Comparison of ENCODE assay signal across 9 cellular contexts in the genomic region with DNA sequence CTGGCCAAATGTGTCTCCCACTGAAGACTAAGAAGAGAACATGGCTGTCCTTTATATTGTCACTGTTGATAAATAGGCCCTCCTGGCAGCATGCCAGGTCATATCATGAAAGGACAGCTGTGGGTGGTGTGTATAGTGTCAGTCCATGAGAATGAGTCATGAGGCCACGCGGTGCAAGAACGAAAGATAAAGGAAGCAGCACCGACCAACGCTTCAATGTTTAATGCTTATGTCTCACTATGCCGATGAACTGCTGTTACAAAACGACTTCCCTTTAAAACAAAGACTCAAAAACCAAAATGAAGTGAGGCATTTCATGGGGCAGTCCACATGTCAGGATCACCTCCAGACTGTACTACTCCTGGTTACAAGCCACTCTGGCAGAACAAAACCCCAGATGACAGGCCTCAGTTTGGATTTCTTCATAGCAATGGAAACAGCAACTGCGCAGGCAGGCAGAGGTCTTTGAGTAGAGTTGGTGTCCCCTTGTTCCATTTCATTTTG. TPM values are rescaled to one million over a fixed set of nuclear protein-coding genes. Genes with fewer than 3 reads are reported as not detected.
A peak's percentile ranks its signal among the peaks of the same experiment; 100 is the strongest.
DNase-seq lines count a peak whose midpoint lies in the region; ATAC-seq and TF ChIP-seq lines count a peak whose summit lies in the region.
"Had no signal": no experiment of that assay in that cellular context is flagged by ENCODE, and none has a peak within 500 bp of the region (broad histone marks: within the 10 kb centered on the region; RNA-seq: fewer than 3 reads in every experiment).

No MANE protein-coding gene starts in this region.

- H3K4me1 ChIP-seq in liver (ENCODE audit: control insufficient read depth in 4 of 4, insufficient read depth in 4 of 4, low read length in 3 of 4), result peaks cover 0 to 7% (median 6%) of the 10 kb centered on the region in 4 donors

- H3K36me3 ChIP-seq in liver (ENCODE audit: control insufficient read depth in 4 of 4, insufficient read depth in 3 of 4, low read depth in 1 of 4, low read length in 3 of 4), result no peaks in the 10 kb centered on the region
- H3K36me3 ChIP-seq: gastrocnemius medialis had no signal

- H3K27me3 ChIP-seq in HL-60 (ENCODE audit: insufficient read depth, poor library complexity, severe bottlenecking) (no peaks in the 10 kb centered on the region), liver (ENCODE audit: control insufficient read depth in 4 of 4, insufficient read depth in 4 of 4, low read length in 3 of 4) (no peaks in the 10 kb centered on the region)

- DNase-seq in HL-60 (ENCODE audit: low read depth in 1 of 2, low spot score in 1 of 2) (peak; percentile 68 to 71), SIG-M5 treated with dmso at 0.1 percent for 504 hours (lab: John Stamatoyannopoulos, UW; ENCODE audit: unreplicated experiment) (peak; percentile 83), GM20000 (ENCODE audit: low spot score) (no peak), mesenteric fat pad (ENCODE audit: low spot score) (no peak)
- peak; percentile 38 for DNase-seq in activated gamma-delta T cell treated with anti-CD3 and anti-CD28 coated beads, Interleukin-2, amount 50 U/mL, for 16 hours (ENCODE audit: low read depth)
- DNase-seq in stimulated activated CD8-positive, alpha-beta memory T cell treated with anti-CD3 and anti-CD28 coated beads, Interleukin-7, amount 100 ng/mL, for 48 hours (ENCODE audit: extremely low read depth in 1 of 2, low read depth in 1 of 2), result peak; percentile 7 to 50

- H3K4me3 ChIP-seq in HL-60 (replicated peaks; ENCODE audit: insufficient read depth, low read length), result no peak overlapping the region
- no peak overlapping the region for H3K4me3 ChIP-seq in liver (ENCODE audit: low read depth in 1 of 3, low read length in 3 of 3)
- H3K4me3 ChIP-seq: gastrocnemius medialis had no signal

- TF ChIP-seq CTCF in HL-60 (IDR thresholded peaks at IDR 0.05; ENCODE audit: insufficient read depth, low read length) (no peak), liver (IDR thresholded peaks at IDR 0.05; ENCODE audit: low read depth, low read length, missing input control) (no peak), GM20000 (IDR thresholded peaks at IDR 0.05; ENCODE audit: extremely low read depth, missing control alignments) (no peak)

- TF ChIP-seq RAD21 in liver (IDR thresholded peaks at IDR 0.05), result no peak

- no peak for ATAC-seq in GM21367 (IDR thresholded peaks at IDR 0.05; ENCODE audit: unreplicated experiment)
- ATAC-seq: gastrocnemius medialis had no signal

- 57% methylated on average over 8 of the region's 8 CpGs for WGBS in liver

- H3K27ac ChIP-seq in HL-60 (replicated peaks) (peak overlapping the region; percentile 61), liver (ENCODE audit: low read depth in 1 of 2, low read length in 2 of 2) (no peak overlapping the region)
- H3K27ac ChIP-seq: gastrocnemius medialis had no signal

- H3K9ac ChIP-seq in liver (ENCODE audit: low read depth in 1 of 2, low read length in 2 of 2), result no peak overlapping the region

- H3K9me3 ChIP-seq in liver (ENCODE audit: control insufficient read depth in 4 of 4, low read length in 3 of 4), result no peaks in the 10 kb centered on the region
- H3K9me3 ChIP-seq: gastrocnemius medialis had no signal

TF ChIP-seq in liver, 16 proteins besides CTCF, POLR2A, EP300 and RAD21:
- TF ChIP-seq MAX (IDR thresholded peaks at IDR 0.05) (no peak), JUND (IDR thresholded peaks at IDR 0.05) (peak; percentile 42 to 43)

RNA-seq across cellular contexts. Expression of gene TCEANC, which starts 5.2 kb away (rescaled TPM):
- total RNA-seq in liver (1 to 10 TPM; 5.7 to 7.7 TPM), mesenteric fat pad (2.9 TPM)
- polyA plus RNA-seq in liver, result 1 to 10 TPM in 1 of 2 donors, under 1 TPM in 1; 0.73 to 1.5 TPM

RNA-seq across cellular contexts. Expression of gene RAB9A, which starts 41.2 kb away (rescaled TPM):
- 10 to 100 TPM in 1 of 2 donors, 1 to 10 TPM in 1; 9.0 to 12.2 TPM for total RNA-seq in liver
- 10 to 100 TPM; 11.8 to 22.9 TPM for polyA plus RNA-seq in liver
- total RNA-seq in mesenteric fat pad, result 41.7 TPM

Comparison
In these comparisons a context has a peak if more than half of its experiments do, and no peak if none do; other contexts are left out.
1. DNase-seq: peak in HL-60 (2 of 2), SIG-M5 treated with dmso at 0.1 percent for 504 hours (single experiment), activated gamma-delta T cell treated with anti-CD3 and anti-CD28 coated beads, Interleukin-2, amount 50 U/mL, for 16 hours (single experiment) and stimulated activated CD8-positive, alpha-beta memory T cell treated with anti-CD3 and anti-CD28 coated beads, Interleukin-7, amount 100 ng/mL, for 48 hours (2 of 2); none in GM20000 (single experiment) and mesenteric fat pad (single experiment).